Comparison of ENCODE assay signal across 8 cellular contexts in the genomic region with DNA sequence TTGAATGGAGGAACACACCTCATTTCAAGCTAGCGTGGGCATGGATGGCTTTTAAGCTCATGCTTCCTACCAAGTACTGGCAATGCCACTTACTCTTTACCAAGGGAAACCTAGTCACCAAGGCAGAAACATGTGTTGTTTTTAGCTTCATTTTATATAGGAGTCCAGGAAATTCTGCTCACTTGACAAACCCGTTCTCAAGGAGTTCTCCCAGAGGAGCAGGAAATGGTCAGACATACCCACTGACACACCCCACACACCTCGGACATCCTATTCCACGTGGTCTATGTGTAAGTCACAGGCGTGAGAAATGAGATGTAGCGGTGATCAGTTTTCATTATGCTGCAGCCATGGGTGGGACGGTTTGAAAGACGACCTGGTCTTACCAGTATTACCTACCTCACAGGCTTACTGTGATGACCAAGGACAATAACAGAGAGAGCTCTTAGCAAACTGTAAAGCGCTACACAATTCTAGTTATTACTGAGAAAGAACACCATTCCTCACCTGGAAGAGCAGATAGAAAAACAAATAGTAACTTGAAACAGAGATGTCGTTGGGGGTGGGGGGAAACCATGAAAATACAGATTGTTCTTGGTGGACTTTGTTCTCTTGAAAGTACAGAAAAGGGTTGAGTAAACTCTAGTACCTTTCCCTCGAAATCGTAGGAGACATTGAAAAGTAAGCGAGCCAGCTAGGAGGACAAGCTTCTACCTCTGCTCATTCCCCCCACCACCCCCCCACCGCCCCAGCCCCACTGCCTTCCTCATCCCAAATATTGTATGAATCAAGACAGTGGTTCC. TPM values are rescaled to one million over a fixed set of nuclear protein-coding genes. Genes with fewer than 3 reads are reported as not detected.
DNase-seq lines count a peak whose midpoint lies in the region; ATAC-seq and TF ChIP-seq lines count a peak whose summit lies in the region.

No MANE protein-coding gene starts in this region.

- CTCF ChIA-PET in AG04449 (lab: Yijun Ruan, JAX), result interaction anchor here (1.1 to 1.8 kb wide), 2 partner anchors 10 to 354 kb away, joined by 3 to 17 read pairs; no protein-coding TSS in a partner anchor

- no peak for ATAC-seq in GM19328 (IDR thresholded peaks at IDR 0.05; ENCODE audit: unreplicated experiment)
- no peak for ATAC-seq in GM18907 (IDR thresholded peaks at IDR 0.05; ENCODE audit: unreplicated experiment)

- H3K4me3 ChIP-seq in AG04449 (ENCODE audit: low read depth, low read length), result peak overlapping the region; percentile 84
- peak overlapping the region; percentile 71 to 91 for H3K4me3 ChIP-seq in cardiac fibroblast (replicated peaks in 1 of 2; ENCODE audit: low read depth in 2 of 2, low read length in 2 of 2)

- POLR2A ChIA-PET in AG04449 (lab: Yijun Ruan, JAX), result no interaction called here

- in situ Hi-C loops in GM13976 (cut with MboI; ENCODE audit: low sequenced_read_pairs, unreplicated experiment), result no loop called here

- DNase-seq in AG04449 (ENCODE audit: low read depth, low spot score) (no peak), HT-29 (ENCODE audit: low spot score) (peak; percentile 45), cardiac fibroblast (ENCODE audit: low read depth in 2 of 2) (no peak), mucosa of gallbladder (ENCODE audit: low spot score) (peak; percentile 37), GM13976 (ENCODE audit: low spot score) (no peak), NCI-H2171 (lab: John Stamatoyannopoulos, UW) (no peak)

- TF ChIP-seq CTCF in AG04449 (IDR thresholded peaks at IDR 0.05; ENCODE audit: insufficient read depth, low read length, missing control alignments) (no peak), cardiac fibroblast (IDR thresholded peaks at IDR 0.05; ENCODE audit: low read depth, low read length) (no peak), GM13976 (IDR thresholded peaks at IDR 0.05; ENCODE audit: borderline replicate concordance, control extremely low read depth, extremely low read depth, insufficient read depth, missing control alignments) (no peak)

RNA-seq across cellular contexts. Expression of a gene that starts 1.7 kb away (rescaled TPM):
- 0.48 and 0.73 TPM in 2 replicates for total RNA-seq in HT-29 (2014; rRNA removed; shearing (Covaris generic))
- 39.0 TPM for total RNA-seq in mucosa of gallbladder

Comparison
In these comparisons a context has a peak if more than half of its experiments do, and no peak if none do; other contexts are left out.
1. DNase-seq: peak in HT-29 (single experiment) and mucosa of gallbladder (single experiment); none in AG04449 (single experiment), cardiac fibroblast (0 of 2), GM13976 (single experiment) and NCI-H2171 (single experiment).
2. RNA of a gene that starts 1.7 kb away (total RNA-seq): 39.0 TPM in mucosa of gallbladder (single experiment); 0.48 to 0.73 TPM in HT-29; every median in the first group is over 10 times any median in the second.